In the genomic region with DNA sequence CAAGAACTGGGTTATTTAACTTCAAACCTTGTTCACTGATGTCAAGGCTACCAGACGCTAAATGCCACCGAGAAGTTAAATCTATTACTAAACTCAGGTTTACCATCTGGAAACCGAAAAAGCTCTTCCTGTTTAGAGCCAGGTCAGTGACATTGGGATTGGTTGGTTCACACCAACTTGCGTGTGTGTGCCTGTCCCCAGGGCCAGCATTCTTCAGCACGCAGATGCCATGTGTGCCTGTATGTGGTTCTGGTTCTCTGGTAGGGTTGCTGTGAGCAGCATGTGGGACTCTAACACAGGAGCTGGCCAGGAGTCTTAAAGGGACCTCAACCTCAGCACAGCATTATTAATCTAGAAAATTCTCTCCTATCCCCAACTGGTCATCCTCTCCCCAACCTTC, we compare ENCODE assay signal across 17 cellular contexts. TPM values are rescaled to one million over a fixed set of nuclear protein-coding genes. Genes with fewer than 3 reads are reported as not detected.
"Had no signal": no experiment of that assay in that cellular context is flagged by ENCODE, and none has a peak within 500 bp of the region (broad histone marks: within the 10 kb centered on the region; RNA-seq: fewer than 3 reads in every experiment).

No MANE protein-coding gene starts in this region.

- FAIRE-seq: frontal cortex, TTC549 had no signal

- ATAC-seq: activated T-helper 17 cell treated with anti-CD3 and anti-CD28 coated beads, Interleukin-2, amount 50 U/mL, for 72 hours; heart left ventricle; left ventricle myocardium superior; stimulated activated naive B cell treated with anti-CD40 and anti-IgM and Interleukin-4, amounts not matched to agents 10 μg/mL and 1 μg/mL and 100 μg/mL, for 72 hours had no signal

- H3K9me3 ChIP-seq: heart left ventricle, sigmoid colon, thoracic aorta, upper lobe of left lung had no signal

- H3K27ac ChIP-seq: heart left ventricle, sigmoid colon, thoracic aorta had no signal

- H3K4me3 Mint-ChIP-seq: activated CD4-positive, alpha-beta memory T cell treated with anti-CD3 and anti-CD28 coated beads for 36 hours; activated naive CD8-positive, alpha-beta T cell treated with anti-CD3 and anti-CD28 coated beads for 36 hours; activated T-helper 17 cell treated with anti-CD3 and anti-CD28 coated beads, Interleukin-2, amount 50 U/mL, for 72 hours; stimulated activated naive B cell treated with anti-CD40 and anti-IgM and Interleukin-4, amounts not matched to agents 10 μg/mL and 1 μg/mL and 100 μg/mL, for 72 hours; T-helper 2 cell treated with Interferon-gamma antibody and Interleukin-4, amounts not matched to agents 5 μg/mL and 100 μg/mL, for 36 hours had no signal

- H3K4me1 Mint-ChIP-seq: activated naive CD8-positive, alpha-beta T cell treated with anti-CD3 and anti-CD28 coated beads for 36 hours; activated T-helper 17 cell treated with anti-CD3 and anti-CD28 coated beads, Interleukin-2, amount 50 U/mL, for 72 hours had no signal

- H3K27me3 Mint-ChIP-seq: activated CD4-positive, alpha-beta memory T cell treated with anti-CD3 and anti-CD28 coated beads for 36 hours; activated naive CD8-positive, alpha-beta T cell treated with anti-CD3 and anti-CD28 coated beads for 36 hours; activated T-helper 17 cell treated with anti-CD3 and anti-CD28 coated beads, Interleukin-2, amount 50 U/mL, for 72 hours; stimulated activated naive B cell treated with anti-CD40 and anti-IgM and Interleukin-4, amounts not matched to agents 10 μg/mL and 1 μg/mL and 100 μg/mL, for 72 hours had no signal

- H3K36me3 Mint-ChIP-seq: activated CD4-positive, alpha-beta memory T cell treated with anti-CD3 and anti-CD28 coated beads for 36 hours had no signal

- H3K4me3 ChIP-seq: heart left ventricle, sigmoid colon, thoracic aorta, upper lobe of left lung had no signal

- H3K4me1 ChIP-seq: sigmoid colon had no signal

- DNase-seq: activated CD4-positive, alpha-beta memory T cell treated with anti-CD3 and anti-CD28 coated beads for 36 hours; activated naive CD4-positive, alpha-beta T cell; activated naive CD8-positive, alpha-beta T cell treated with anti-CD3 and anti-CD28 coated beads for 36 hours; activated T-cell treated with anti-CD3 and anti-CD28 coated beads for 4 hours; amniotic stem cell; heart left ventricle; kidney glomerular epithelial cell; left ventricle myocardium superior; sigmoid colon; stimulated activated naive B cell treated with anti-CD40 and anti-IgM and Interleukin-4, amounts not matched to agents 10 μg/mL and 1 μg/mL and 100 μg/mL, for 72 hours had no signal

- H3K27me3 ChIP-seq: dorsolateral prefrontal cortex, heart left ventricle, sigmoid colon, upper lobe of left lung had no signal

- H3K27ac Mint-ChIP-seq: activated CD4-positive, alpha-beta memory T cell treated with anti-CD3 and anti-CD28 coated beads for 36 hours; activated naive CD8-positive, alpha-beta T cell treated with anti-CD3 and anti-CD28 coated beads for 36 hours; activated T-helper 17 cell treated with anti-CD3 and anti-CD28 coated beads, Interleukin-2, amount 50 U/mL, for 72 hours; stimulated activated naive B cell treated with anti-CD40 and anti-IgM and Interleukin-4, amounts not matched to agents 10 μg/mL and 1 μg/mL and 100 μg/mL, for 72 hours; T-helper 2 cell treated with Interferon-gamma antibody and Interleukin-4, amounts not matched to agents 5 μg/mL and 100 μg/mL, for 36 hours had no signal

- H3K36me3 ChIP-seq: heart left ventricle, sigmoid colon, upper lobe of left lung had no signal

- H3K9me3 Mint-ChIP-seq: activated CD4-positive, alpha-beta memory T cell treated with anti-CD3 and anti-CD28 coated beads for 36 hours; activated naive CD8-positive, alpha-beta T cell treated with anti-CD3 and anti-CD28 coated beads for 36 hours; activated T-helper 17 cell treated with anti-CD3 and anti-CD28 coated beads, Interleukin-2, amount 50 U/mL, for 72 hours; stimulated activated naive B cell treated with anti-CD40 and anti-IgM and Interleukin-4, amounts not matched to agents 10 μg/mL and 1 μg/mL and 100 μg/mL, for 72 hours; T-helper 2 cell treated with Interferon-gamma antibody and Interleukin-4, amounts not matched to agents 5 μg/mL and 100 μg/mL, for 36 hours had no signal

RNA-seq across cellular contexts. Expression of a gene that starts 18.1 kb away (rescaled TPM):
- total RNA-seq: activated naive CD8-positive, alpha-beta T cell treated with anti-CD3 and anti-CD28 coated beads for 36 hours; activated T-helper 17 cell treated with anti-CD3 and anti-CD28 coated beads, Interleukin-2, amount 50 U/mL, for 72 hours had no signal
